ENCODE assay signal across 2 cellular contexts in the genomic region with DNA sequence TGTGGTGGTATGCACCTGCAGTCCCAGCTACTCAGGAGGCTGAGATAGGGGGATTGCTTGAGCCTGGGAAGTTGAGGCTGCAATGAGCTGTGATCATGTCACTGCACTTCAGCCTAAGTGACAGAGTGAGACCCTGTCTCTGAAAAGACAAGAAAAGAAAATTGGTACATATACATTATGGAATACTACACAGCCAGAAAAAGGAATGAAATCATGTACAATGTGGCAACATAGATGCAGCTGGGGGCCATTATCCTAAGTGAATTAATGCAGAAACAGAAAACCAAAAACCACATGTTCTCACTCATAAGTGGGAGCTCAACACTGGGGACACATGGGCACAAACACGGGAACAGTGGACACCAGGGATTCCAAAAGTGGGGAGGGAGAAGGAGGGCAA.
TF ChIP-seq lines count a peak whose summit lies in the region.

No MANE protein-coding gene starts in this region.

TF ChIP-seq in HEK293, 187 proteins besides CTCF, POLR2A, EP300 and RAD21:
- TF ChIP-seq, protein P1, sequence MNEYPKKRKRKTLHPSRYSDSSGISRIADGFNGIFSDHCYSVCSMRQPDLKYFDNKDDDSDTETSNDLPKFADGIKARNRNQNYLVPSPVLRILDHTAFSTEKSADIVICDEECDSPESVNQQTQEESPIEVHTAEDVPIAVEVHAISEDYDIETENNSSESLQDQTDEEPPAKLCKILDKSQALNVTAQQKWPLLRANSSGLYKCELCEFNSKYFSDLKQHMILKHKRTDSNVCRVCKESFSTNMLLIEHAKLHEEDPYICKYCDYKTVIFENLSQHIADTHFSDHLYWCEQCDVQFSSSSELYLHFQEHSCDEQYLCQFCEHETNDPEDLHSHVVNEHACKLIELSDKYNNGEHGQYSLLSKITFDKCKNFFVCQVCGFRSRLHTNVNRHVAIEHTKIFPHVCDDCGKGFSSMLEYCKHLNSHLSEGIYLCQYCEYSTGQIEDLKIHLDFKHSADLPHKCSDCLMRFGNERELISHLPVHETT (tag by site-specific recombination; IDR thresholded peaks at IDR 0.05) = no peak
- TF ChIP-seq HOXC10 (CRISPR knock-in tag; IDR thresholded peaks at IDR 0.05) = no peak
- no peak for TF ChIP-seq ZNF433 (tag by site-specific recombination; IDR thresholded peaks at IDR 0.05; ENCODE audit: low read depth)
- no peak for TF ChIP-seq ZNF626 (tag by site-specific recombination; IDR thresholded peaks at IDR 0.05)
- TF ChIP-seq, protein P2, sequence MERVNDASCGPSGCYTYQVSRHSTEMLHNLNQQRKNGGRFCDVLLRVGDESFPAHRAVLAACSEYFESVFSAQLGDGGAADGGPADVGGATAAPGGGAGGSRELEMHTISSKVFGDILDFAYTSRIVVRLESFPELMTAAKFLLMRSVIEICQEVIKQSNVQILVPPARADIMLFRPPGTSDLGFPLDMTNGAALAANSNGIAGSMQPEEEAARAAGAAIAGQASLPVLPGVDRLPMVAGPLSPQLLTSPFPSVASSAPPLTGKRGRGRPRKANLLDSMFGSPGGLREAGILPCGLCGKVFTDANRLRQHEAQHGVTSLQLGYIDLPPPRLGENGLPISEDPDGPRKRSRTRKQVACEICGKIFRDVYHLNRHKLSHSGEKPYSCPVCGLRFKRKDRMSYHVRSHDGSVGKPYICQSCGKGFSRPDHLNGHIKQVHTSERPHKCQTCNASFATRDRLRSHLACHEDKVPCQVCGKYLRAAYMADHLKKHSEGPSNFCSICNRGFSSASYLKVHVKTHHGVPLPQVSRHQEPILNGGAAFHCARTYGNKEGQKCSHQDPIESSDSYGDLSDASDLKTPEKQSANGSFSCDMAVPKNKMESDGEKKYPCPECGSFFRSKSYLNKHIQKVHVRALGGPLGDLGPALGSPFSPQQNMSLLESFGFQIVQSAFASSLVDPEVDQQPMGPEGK (tag by site-specific recombination; IDR thresholded peaks at IDR 0.05) = no peak
- TF ChIP-seq ZNF155 (tag by site-specific recombination; IDR thresholded peaks at IDR 0.05) = no peak
- TF ChIP-seq ZNF146 (tag by site-specific recombination; IDR thresholded peaks at IDR 0.05) = peak; percentile 54; the same call in 1 of the 2 replicates
- TF ChIP-seq ZNF37A (tag by site-specific recombination; IDR thresholded peaks at IDR 0.05) = no peak
TF ChIP-seq in HEK293: peak in this region for 1.

TF ChIP-seq in K562, 482 proteins besides CTCF, POLR2A, EP300 and RAD21:
- peak; percentile 57 for TF ChIP-seq ZNF146 (CRISPR knock-in tag; IDR thresholded peaks at IDR 0.05; ENCODE audit: unreplicated experiment)
- no peak for TF ChIP-seq ZSCAN32 (CRISPR knock-in tag; IDR thresholded peaks at IDR 0.05)
